In the genomic region with DNA sequence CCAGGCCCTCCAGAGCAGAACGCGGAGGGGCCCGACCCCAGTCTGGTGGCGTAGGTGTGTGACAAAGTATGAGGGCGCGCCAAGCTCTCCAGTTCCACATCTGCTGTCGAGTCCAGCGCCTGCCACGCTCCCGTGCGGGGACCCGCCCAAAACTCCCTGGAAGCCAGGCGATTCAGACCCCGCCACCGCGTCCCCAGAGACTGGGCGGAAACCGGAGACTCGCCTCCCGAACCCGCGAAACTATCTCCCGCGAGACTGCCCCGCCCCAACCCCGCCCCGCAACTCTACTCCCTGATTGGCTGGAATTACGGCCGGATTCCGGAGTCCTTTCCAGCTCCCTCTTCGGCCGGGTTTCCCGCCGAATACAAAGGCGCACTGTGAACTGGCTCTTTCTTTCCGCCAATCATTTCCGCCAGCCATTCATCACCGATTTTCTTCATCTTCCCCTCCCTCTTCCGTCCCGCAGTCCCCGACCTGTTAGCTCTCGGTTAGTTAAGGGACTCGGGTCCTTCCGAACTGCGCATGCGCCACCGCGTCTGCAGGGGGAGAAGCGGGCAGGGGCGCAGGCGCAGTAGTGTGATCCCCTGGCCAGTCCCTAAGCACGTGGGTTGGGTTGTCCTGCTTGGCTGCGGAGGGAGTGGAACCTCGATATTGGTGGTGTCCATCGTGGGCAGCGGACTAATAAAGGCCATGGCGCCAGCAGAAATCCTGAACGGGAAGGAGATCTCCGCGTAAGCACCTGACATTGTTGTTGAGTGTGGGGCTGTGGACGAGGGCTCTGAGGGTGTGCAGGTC, we compare ENCODE assay signal across 8 cellular contexts. TPM values are rescaled to one million over a fixed set of nuclear protein-coding genes. Genes with fewer than 3 reads are reported as not detected.
DNase-seq lines count a peak whose midpoint lies in the region; TF ChIP-seq lines count a peak whose summit lies in the region.

Gene MTHFD1, plus strand, starts transcription at position 616 of the 795 bp plus-strand sequence. Its CDS starts 75 bp downstream, at position 691.

- H4K5ac ChIP-seq in H9 (ENCODE audit: insufficient read length, low read depth, low read length) = peak within 1 kb of the TSS; percentile 89

- H3T11ph ChIP-seq in H9 (ENCODE audit: low read length) = no peak within 1 kb of the TSS

- TF ChIP-seq CTCF in H9 (conservative IDR thresholded peaks at IDR 0.05) (no peak), fibroblast of the aortic adventitia (IDR thresholded peaks at IDR 0.05; ENCODE audit: insufficient read depth, low read length) (no peak), nephron (IDR thresholded peaks at IDR 0.05; ENCODE audit: unreplicated experiment in 3 of 3) (no peak)

- H3K4me3 ChIP-seq in MG63 = peak within 1 kb of the TSS; percentile 67
- peak within 1 kb of the TSS; percentile 71 for H3K4me3 ChIP-seq in fibroblast of the aortic adventitia (ENCODE audit: low read depth, low read length)

- peak within 1 kb of the TSS; percentile 97 for H3K9ac ChIP-seq in H9 (ENCODE audit: extremely low read depth, insufficient read length, low read length)

- DNase-seq in ELR (ENCODE audit: low read depth) (peak; percentile 99), H9 (peak; percentile 99), MG63 (peak; percentile 95), SHP77 treated with DMSO at 0.1 percent for 48 hours (lab: John Stamatoyannopoulos, UW) (peak; percentile 99), fibroblast of the aortic adventitia (ENCODE audit: low read depth) (peak; percentile 100)
- DNase-seq in activated effector memory CD4-positive, alpha-beta T cell treated with anti-CD3 and anti-CD28 coated beads, Interleukin-2, amount 50 U/mL, for 16 hours = peak; percentile 98

- peak within 1 kb of the TSS; percentile 97 for H3K4me2 ChIP-seq in H9 (ENCODE audit: insufficient read depth, insufficient read length, low read length)

- peaks cover 8% of the 10 kb centered on the region; the same call in 1 of the 2 replicates for H3K4me1 ChIP-seq in H9 (ENCODE audit: insufficient read depth, low read length)

- H3K79me2 ChIP-seq in H9 (ENCODE audit: insufficient read depth, low read length) = peaks cover 20% of the 10 kb centered on the region

- peak within 1 kb of the TSS; percentile 88 for H3K18ac ChIP-seq in H9 (ENCODE audit: insufficient read length, low read depth, low read length)

- H3K23ac ChIP-seq in H9 (ENCODE audit: insufficient read length, low read depth, low read length) = no peak within 1 kb of the TSS

- H3K4me3 Mint-ChIP-seq in H9 (peak within 1 kb of the TSS; percentile 96 to 99), nephron (peak within 1 kb of the TSS; percentile 93 to 98 (median 97))
- peak within 1 kb of the TSS; percentile 94 for H3K4me3 Mint-ChIP-seq in stimulated activated naive CD8-positive, alpha-beta T cell treated with anti-CD3 and anti-CD28 coated beads, Interleukin-15, Interleukin-2, amounts not matched to agents 100 ng/mL and 50 ng/mL, for 24 hours

- no peaks in the 10 kb centered on the region for H3K79me1 ChIP-seq in H9 (ENCODE audit: insufficient read depth, low read depth, low read length, poor library complexity, severe bottlenecking)

- peak within 1 kb of the TSS; percentile 45 for H4K91ac ChIP-seq in H9 (ENCODE audit: insufficient read length, low read depth, low read length)

- peak within 1 kb of the TSS; percentile 86 for H3K14ac ChIP-seq in H9 (ENCODE audit: insufficient read depth, low read length)

- no peak within 1 kb of the TSS for H2BK120ac ChIP-seq in H9 (ENCODE audit: low read depth, low read length, poor library complexity, severe bottlenecking)

- peak within 1 kb of the TSS; percentile 9; the same call in 1 of the 2 replicates for H3K4ac ChIP-seq in H9 (ENCODE audit: low read depth, low read length)

- no peak within 1 kb of the TSS for H2BK20ac ChIP-seq in H9 (ENCODE audit: low read depth, low read length, poor library complexity, severe bottlenecking)

- no peaks in the 10 kb centered on the region for H3K27me3 ChIP-seq in H9 (ENCODE audit: insufficient read depth, low read length)
- no peaks in the 10 kb centered on the region for H3K27me3 ChIP-seq in MG63

- H2BK15ac ChIP-seq in H9 (ENCODE audit: low read depth, low read length) = no peak within 1 kb of the TSS

- no CpG with 5 or more reads among the region's 61 CpGs for WGBS in H9 (ENCODE audit: extremely low coverage, insufficient read length, low lambda C conversion rate)

- peak within 1 kb of the TSS; percentile 45 for H3K56ac ChIP-seq in H9 (ENCODE audit: insufficient read length, low read depth, low read length)

- peak within 1 kb of the TSS; percentile 23 for H2BK5ac ChIP-seq in H9 (ENCODE audit: insufficient read length, low read length)

- H4K20me1 ChIP-seq in H9 (ENCODE audit: control insufficient read depth, insufficient read depth, insufficient read length) = no peaks in the 10 kb centered on the region

- H3K36me3 Mint-ChIP-seq in H9 (ENCODE audit: insufficient read depth in 1 of 3, low read depth in 3 of 3) (peaks cover 6 to 15% (median 14%) of the 10 kb centered on the region in 3 experiments), nephron (ENCODE audit: low read depth) (peaks cover 12% of the 10 kb centered on the region)
- H3K36me3 Mint-ChIP-seq in stimulated activated naive CD8-positive, alpha-beta T cell treated with anti-CD3 and anti-CD28 coated beads, Interleukin-15, Interleukin-2, amounts not matched to agents 100 ng/mL and 50 ng/mL, for 24 hours (ENCODE audit: low read depth) = peaks cover 42% of the 10 kb centered on the region

- no peak within 1 kb of the TSS for H2AFZ ChIP-seq in H9 (ENCODE audit: low read length)

- H2BK12ac ChIP-seq in H9 (ENCODE audit: insufficient read length, low read depth, low read length) = peak within 1 kb of the TSS; percentile 3

- peaks cover 34 to 48% of the 10 kb centered on the region in 2 experiments for H3K4me1 Mint-ChIP-seq in H9
- H3K4me1 Mint-ChIP-seq in nephron = peaks cover 21% of the 10 kb centered on the region
- peaks cover 42% of the 10 kb centered on the region for H3K4me1 Mint-ChIP-seq in stimulated activated naive CD8-positive, alpha-beta T cell treated with anti-CD3 and anti-CD28 coated beads, Interleukin-15, Interleukin-2, amounts not matched to agents 100 ng/mL and 50 ng/mL, for 24 hours (ENCODE audit: low read depth)

- peak within 1 kb of the TSS; percentile 47 for H2AK5ac ChIP-seq in H9 (ENCODE audit: insufficient read length, low read length)

- peak within 1 kb of the TSS; percentile 82 for H3K27ac ChIP-seq in H9 (ENCODE audit: insufficient read length, low read depth, low read length)

- H3K23me2 ChIP-seq in H9 (ENCODE audit: insufficient read length, low read depth, low read length, poor library complexity, severe bottlenecking) = peaks cover 15% of the 10 kb centered on the region

- no peaks in the 10 kb centered on the region for H3K9me3 ChIP-seq in H9 (ENCODE audit: control insufficient read depth, low read depth, low read length)
- H3K9me3 ChIP-seq in MG63 = no peaks in the 10 kb centered on the region

- H3K36me3 ChIP-seq in MG63 = peaks cover 17% of the 10 kb centered on the region

- no peak within 1 kb of the TSS for H4K8ac ChIP-seq in H9 (replicated peaks; ENCODE audit: insufficient read length, low read depth, low read length)

- H3K27me3 Mint-ChIP-seq in H9 (ENCODE audit: low read depth) = no peaks in the 10 kb centered on the region
- no peaks in the 10 kb centered on the region for H3K27me3 Mint-ChIP-seq in nephron (ENCODE audit: low read depth)
- H3K27me3 Mint-ChIP-seq in stimulated activated naive CD8-positive, alpha-beta T cell treated with anti-CD3 and anti-CD28 coated beads, Interleukin-15, Interleukin-2, amounts not matched to agents 100 ng/mL and 50 ng/mL, for 24 hours = no peaks in the 10 kb centered on the region

- H3K27ac Mint-ChIP-seq in H9 (peak within 1 kb of the TSS; percentile 98 to 100 (median 99)), nephron (peak within 1 kb of the TSS; percentile 73 to 93 (median 89))
- peak within 1 kb of the TSS; percentile 98 for H3K27ac Mint-ChIP-seq in stimulated activated naive CD8-positive, alpha-beta T cell treated with anti-CD3 and anti-CD28 coated beads, Interleukin-15, Interleukin-2, amounts not matched to agents 100 ng/mL and 50 ng/mL, for 24 hours

- H3K9me3 Mint-ChIP-seq in H9 (no peaks in the 10 kb centered on the region; a peak in 1 of 5 replicates), nephron (no peaks in the 10 kb centered on the region)
- H3K9me3 Mint-ChIP-seq in stimulated activated naive CD8-positive, alpha-beta T cell treated with anti-CD3 and anti-CD28 coated beads, Interleukin-15, Interleukin-2, amounts not matched to agents 100 ng/mL and 50 ng/mL, for 24 hours = no peaks in the 10 kb centered on the region

RNA-seq across cellular contexts. Expression of gene MTHFD1, which starts in this region (rescaled TPM):
- 203 and 209 TPM in 2 replicates for total RNA-seq in H9 (2021)
- total RNA-seq in MG63 (2014; rRNA removed; shearing (Covaris generic); ENCODE audit: low replicate concordance) = 23.1 and 38.2 TPM in 2 replicates
- 12.2 and 73.1 TPM in 2 replicates for total RNA-seq in fibroblast of the aortic adventitia (ENCODE audit: low replicate concordance)

Comparison
In these comparisons a context has a peak if more than half of its experiments do, and no peak if none do; other contexts are left out.
1. Peak in every context shown above with its lines: DNase-seq, H3K4me3 ChIP-seq and H3K27ac ChIP-seq.